Comparison of ENCODE assay signal across 8 cellular contexts in genomic region chr13:49996951-49997895, GRCh38. TPM values are rescaled to one million over a fixed set of nuclear protein-coding genes. Genes with fewer than 3 reads are reported as not detected.
DNase-seq lines count a peak whose midpoint lies in the region; ATAC-seq and TF ChIP-seq lines count a peak whose summit lies in the region.

Gene TRIM13 (plus strand): TSS chr13:49997042. CDS start chr13:50011941, 14,899 bp downstream.

- H3K27me3 ChIP-seq in heart right ventricle: no peaks in the 10 kb centered on the region

- H3K36me3 Mint-ChIP-seq in progenitor cell of endocrine pancreas (ENCODE audit: insufficient read depth): peaks cover 13% of the 10 kb centered on the region

- peak within 1 kb of the TSS; percentile 61 to 99 (median 91) for H3K4me3 ChIP-seq in heart right ventricle

- TF ChIP-seq CTCF in GM12873 (IDR thresholded peaks at IDR 0.05; ENCODE audit: insufficient read depth, low read depth, low read length, missing control alignments) (peak; percentile 78), heart right ventricle (IDR thresholded peaks at IDR 0.05) (peak; percentile 35 to 94 (median 80)), progenitor cell of endocrine pancreas (IDR thresholded peaks at IDR 0.05; ENCODE audit: unreplicated experiment) (peak; percentile 85)

- H3K4me1 Mint-ChIP-seq in progenitor cell of endocrine pancreas (ENCODE audit: low read depth): peaks cover 22% of the 10 kb centered on the region

- no peaks in the 10 kb centered on the region for H3K9me3 ChIP-seq in heart right ventricle

- peak; percentile 67 for DNase-seq in NCI-H1105 (lab: John Stamatoyannopoulos, UW)
- peak; percentile 54 to 88 (median 72) for DNase-seq in T-helper 1 cell
- peak; percentile 88 for DNase-seq in amniotic epithelial cell (ENCODE audit: low read depth)
- DNase-seq in heart right ventricle: peak; percentile 91
- peak; percentile 78 for DNase-seq in progenitor cell of endocrine pancreas (ENCODE audit: low spot score, unreplicated experiment)
- DNase-seq in ureter (ENCODE audit: low spot score): peak; percentile 91

- H3K4me3 Mint-ChIP-seq in progenitor cell of endocrine pancreas (ENCODE audit: low read depth): peak within 1 kb of the TSS; percentile 90

- peak within 1 kb of the TSS; percentile 96 for H3K27ac Mint-ChIP-seq in progenitor cell of endocrine pancreas

- H3K27ac ChIP-seq in heart right ventricle: peak within 1 kb of the TSS; percentile 93 to 100 (median 99)

- WGBS in heart right ventricle, 2 donors: 1% methylated on average over 51 to 54 of the region's 56 CpGs

- H3K27me3 Mint-ChIP-seq in progenitor cell of endocrine pancreas: no peaks in the 10 kb centered on the region

- intact Hi-C loops in heart right ventricle (cut with DNase I): loop anchor here in 8 of 10 donors (1.0 to 10.0 kb wide), 18 partner anchors 60 to 915 kb away; partner anchors contain the start of gene SPRYD7 (in 2 of the 8)

- ATAC-seq in HG02642 (IDR thresholded peaks at IDR 0.05; ENCODE audit: poor library complexity, unreplicated experiment): peak; percentile 73
- ATAC-seq in heart right ventricle: peak; percentile 87 to 95 (median 93)

- peaks cover 11 to 58% (median 48%) of the 10 kb centered on the region in 9 donors for H3K4me1 ChIP-seq in heart right ventricle

- peaks cover 0 to 53% (median 12%) of the 10 kb centered on the region in 9 donors for H3K36me3 ChIP-seq in heart right ventricle

- H3K9me3 Mint-ChIP-seq in progenitor cell of endocrine pancreas (ENCODE audit: low read depth): no peaks in the 10 kb centered on the region

RNA-seq across cellular contexts. Expression of gene TRIM13, which starts in this region (rescaled TPM):
- total RNA-seq in heart right ventricle (10 to 100 TPM; 16.0 to 26.9 (median 19.1) TPM), progenitor cell of endocrine pancreas (49.1 and 51.6 TPM in 2 replicates), ureter (29.5 TPM)
- 10 to 100 TPM in 1 of 2 donors, 1 to 10 TPM in 1; 9.7 to 24.6 TPM for polyA plus RNA-seq in heart right ventricle

Comparison
In these comparisons a context has a peak if more than half of its experiments do, and no peak if none do; other contexts are left out.
1. Peak in every context shown above with its lines: DNase-seq, ATAC-seq, H3K4me3 ChIP-seq and H3K27ac ChIP-seq.